In genomic region chr22:22030493-22031182, GRCh38 we compare ENCODE assay signal across 9 cellular contexts. TPM values are rescaled to one million over a fixed set of nuclear protein-coding genes. Genes with fewer than 3 reads are reported as not detected.
DNase-seq lines count a peak whose midpoint lies in the region; ATAC-seq, FAIRE-seq and TF ChIP-seq lines count a peak whose summit lies in the region.
"Had no signal": no experiment of that assay in that cellular context is flagged by ENCODE, and none has a peak within 500 bp of the region (broad histone marks: within the 10 kb centered on the region; RNA-seq: fewer than 3 reads in every experiment).

No MANE protein-coding gene starts in this region.

- RAD21 ChIA-PET in HCT116 (lab: Charles Lee; ENCODE audit: low non-redundant PET in 1 of 2, low total read pairs in 2 of 2, uncharacterized antibody in 2 of 2, unreplicated experiment in 2 of 2) = no interaction called here

- H3K4me1 ChIP-seq in HCT116 (ENCODE audit: control insufficient read depth in 1 of 2, insufficient read depth in 2 of 2, low read length in 2 of 2) (no peaks in the 10 kb centered on the region), SJCRH30 (no peaks in the 10 kb centered on the region), keratinocyte (ENCODE audit: control insufficient read depth, extremely low read depth, insufficient read depth, low read length) (no peaks in the 10 kb centered on the region), kidney (ENCODE audit: control insufficient read depth in 1 of 2, insufficient read depth in 1 of 2, low read depth in 1 of 2, low read length in 2 of 2) (no peaks in the 10 kb centered on the region)
- H3K4me1 ChIP-seq: pancreas had no signal

- no peak overlapping the region for H3K27ac ChIP-seq in HCT116 (ENCODE audit: low read depth, low read length)
- H3K27ac ChIP-seq in SJCRH30 = no peak overlapping the region
- H3K27ac ChIP-seq in keratinocyte (ENCODE audit: control insufficient read depth, insufficient read depth, low read length) = no peak overlapping the region
- no peak overlapping the region for H3K27ac ChIP-seq in kidney (ENCODE audit: low read depth in 2 of 2, low read length in 2 of 2)
- H3K27ac ChIP-seq: pancreas had no signal

- H3K9me2 ChIP-seq in HCT116 (ENCODE audit: insufficient read depth) = no peaks in the 10 kb centered on the region

- H2AFZ ChIP-seq in HCT116 (ENCODE audit: low read depth, low read length, poor library complexity, severe bottlenecking) (no peak overlapping the region), keratinocyte (ENCODE audit: control insufficient read depth, low read length) (no peak overlapping the region)

- no peak for DNase-seq in HCT116 (ENCODE audit: low read depth, low spot score)
- peak; percentile 12 to 34 for DNase-seq in SJCRH30
- DNase-seq in keratinocyte (ENCODE audit: low read depth, low spot score) = no peak
- no peak for DNase-seq in NCI-H1436 (lab: John Stamatoyannopoulos, UW)
- DNase-seq in kidney = no peak
- no peak for DNase-seq in NCI-H510A treated with DMSO at 0.1 percent for 48 hours (lab: John Stamatoyannopoulos, UW)
- DNase-seq: pancreas had no signal

- BruUV-seq in HCT116 (replicated peaks; lab: Mats Ljungman, UMichigan) = no TSS peak

- POLR2A ChIA-PET in HCT116 (lab: Charles Lee) = no interaction called here

- no peaks in the 10 kb centered on the region for H3K79me2 ChIP-seq in HCT116 (ENCODE audit: insufficient read depth, low read length)
- no peaks in the 10 kb centered on the region for H3K79me2 ChIP-seq in keratinocyte (ENCODE audit: control insufficient read depth, insufficient read depth, low read length)

- peak; percentile 50 for TF ChIP-seq RAD21 in HCT116 (IDR thresholded peaks at IDR 0.05; ENCODE audit: low read depth)

- peak; percentile 32 to 46 (median 39); a peak in 4 of 6 replicates for TF ChIP-seq CTCF in HCT116 (IDR thresholded peaks at IDR 0.05 in 2 of 3, conservative IDR thresholded peaks at IDR 0.05 in 1 of 3; ENCODE audit: borderline replicate concordance in 1 of 3, insufficient read depth in 1 of 3, low read depth in 2 of 3, low read length in 2 of 3)
- TF ChIP-seq CTCF in keratinocyte (optimal IDR thresholded peaks at IDR 0.05 in 1 of 3, IDR thresholded peaks at IDR 0.05 in 1 of 3, conservative IDR thresholded peaks at IDR 0.05 in 1 of 3; ENCODE audit: extremely low read depth in 1 of 3, insufficient read depth in 2 of 3, low read length in 3 of 3) = peak; percentile 25 to 68 (median 62)
- TF ChIP-seq CTCF in kidney (IDR thresholded peaks at IDR 0.05; ENCODE audit: borderline replicate concordance, extremely low read depth, insufficient read depth) = no peak

- ATAC-seq in GM18505 (IDR thresholded peaks at IDR 0.05; ENCODE audit: unreplicated experiment) (peak; percentile 55), HCT116 (peak; percentile 73), HG02571 (IDR thresholded peaks at IDR 0.05; ENCODE audit: unreplicated experiment) (no peak)

- no peaks in the 10 kb centered on the region for H4K20me1 ChIP-seq in HCT116 (ENCODE audit: insufficient read depth)
- no peaks in the 10 kb centered on the region for H4K20me1 ChIP-seq in keratinocyte (ENCODE audit: control insufficient read depth, extremely low read depth, insufficient read depth, low read length)

- CTCF ChIA-PET in HCT116 (lab: Charles Lee) = interaction anchor here (0.9 kb wide), 1 partner anchor 176 kb away, joined by 3 read pairs; no protein-coding TSS in a partner anchor

- H3K4me2 ChIP-seq in HCT116 (ENCODE audit: low read length) (no peak overlapping the region), keratinocyte (ENCODE audit: control insufficient read depth, extremely low read depth, insufficient read depth, low read depth, low read length) (no peak overlapping the region)

- H3K9ac ChIP-seq in HCT116 (ENCODE audit: low read length) (no peak overlapping the region), keratinocyte (ENCODE audit: control insufficient read depth, extremely low read depth, insufficient read depth, low read length) (no peak overlapping the region), kidney (ENCODE audit: low read length in 2 of 2) (no peak overlapping the region)

- FAIRE-seq in keratinocyte (lab: Jason Lieb, UNC) (no peak), kidney (lab: Jason Lieb, UNC) (no peak)
- FAIRE-seq: pancreas had no signal

- H3K4me3 ChIP-seq in HCT116 (replicated peaks in 1 of 2; ENCODE audit: low read depth in 1 of 2, low read length in 2 of 2) (no peak overlapping the region), SJCRH30 (no peak overlapping the region), keratinocyte (ENCODE audit: control insufficient read depth in 2 of 3, extremely low read depth in 1 of 3, insufficient read depth in 2 of 3, low read depth in 1 of 3, low read length in 3 of 3) (no peak overlapping the region), kidney (ENCODE audit: low read length in 2 of 2) (no peak overlapping the region)
- H3K4me3 ChIP-seq: pancreas had no signal

- dilution Hi-C loops in keratinocyte (cut with MboI; ENCODE audit: extremely low pct_ligation_motif_present, low sequenced_read_pairs) = no loop called here

- no peaks in the 10 kb centered on the region for H3K36me3 ChIP-seq in HCT116 (ENCODE audit: control insufficient read depth in 1 of 2, insufficient read depth in 2 of 2, low read length in 2 of 2)
- H3K36me3 ChIP-seq in SJCRH30 = no peaks in the 10 kb centered on the region
- H3K36me3 ChIP-seq in keratinocyte (ENCODE audit: control insufficient read depth in 2 of 2, extremely low read depth in 1 of 2, insufficient read depth in 2 of 2, low read length in 2 of 2) = no peaks in the 10 kb centered on the region
- H3K36me3 ChIP-seq in kidney (ENCODE audit: control insufficient read depth in 1 of 2, insufficient read depth in 2 of 2, low read length in 2 of 2) = no peaks in the 10 kb centered on the region
- H3K36me3 ChIP-seq: pancreas had no signal

- TF ChIP-seq POLR2A in GM18505 (IDR thresholded peaks at IDR 0.05; ENCODE audit: borderline replicate concordance, extremely low read depth, insufficient read depth, insufficient read length) = peak; percentile 95
- no peak for TF ChIP-seq POLR2A in HCT116 (IDR thresholded peaks at IDR 0.05; ENCODE audit: borderline replicate concordance, extremely low read depth, insufficient read depth, insufficient read length)

- no peaks in the 10 kb centered on the region for H3K9me3 ChIP-seq in HCT116 (ENCODE audit: control insufficient read depth in 1 of 2, insufficient read depth in 1 of 2, low read depth in 1 of 2, low read length in 2 of 2)
- H3K9me3 ChIP-seq in SJCRH30 (replicated peaks) = no peaks in the 10 kb centered on the region
- no peaks in the 10 kb centered on the region for H3K9me3 ChIP-seq in keratinocyte (ENCODE audit: control insufficient read depth, low read depth, low read length)
- no peaks in the 10 kb centered on the region for H3K9me3 ChIP-seq in kidney (ENCODE audit: control insufficient read depth in 1 of 2, low read length in 2 of 2)
- H3K9me3 ChIP-seq: pancreas had no signal

- H3K27me3 ChIP-seq in HCT116 (ENCODE audit: insufficient read depth, low read length) (no peaks in the 10 kb centered on the region), SJCRH30 (0 out of 2 replicates have a peak, but pooled peaks cover 7% of the 10 kb centered on the region), keratinocyte (ENCODE audit: control insufficient read depth, extremely low read depth, insufficient read depth, low read length) (peaks cover 5% of the 10 kb centered on the region)
- H3K27me3 ChIP-seq: pancreas had no signal

- H3K9me1 ChIP-seq in keratinocyte (ENCODE audit: control insufficient read depth, extremely low read depth, insufficient read depth, low read length) = no peaks in the 10 kb centered on the region

- intact Hi-C loops in HCT116 (cut with micrococcal nuclease) = no loop called here
- intact Hi-C loops in kidney (cut with DNase I) = no loop called here

TF ChIP-seq in HCT116, 20 proteins besides CTCF, POLR2A, EP300 and RAD21 (continues in another document):
- TF ChIP-seq POLR2AphosphoS5 (IDR thresholded peaks at IDR 0.05; ENCODE audit: low read depth, low read length) = no peak
- TF ChIP-seq ATF3 (IDR thresholded peaks at IDR 0.05) = no peak
- TF ChIP-seq EZH2phosphoT487 (IDR thresholded peaks at IDR 0.05; ENCODE audit: borderline replicate concordance) = no peak
- TF ChIP-seq JUND (IDR thresholded peaks at IDR 0.05) = no peak
- no peak for TF ChIP-seq MAX (IDR thresholded peaks at IDR 0.05)
- TF ChIP-seq ELF1 (IDR thresholded peaks at IDR 0.05; ENCODE audit: borderline replicate concordance, low read depth) = no peak
- TF ChIP-seq CEBPB (IDR thresholded peaks at IDR 0.05; ENCODE audit: low read depth) = no peak
- TF ChIP-seq ZFX (IDR thresholded peaks at IDR 0.05) = no peak

RNA-seq across cellular contexts. Expression of gene TOP3B, which starts 48.1 kb away (rescaled TPM):
- 50.1 TPM for total RNA-seq in HCT116 (2021; ENCODE audit: unreplicated experiment)
- 33.1 and 36.8 TPM in 2 replicates for polyA plus RNA-seq in HCT116 (2012)
- total RNA-seq in SJCRH30 (2014; rRNA removed; shearing (Covaris generic)) = 28.5 and 33.8 TPM in 2 replicates
- polyA plus RNA-seq in keratinocyte = 13.8 to 14.8 TPM (median 13.9 TPM) in 3 replicates
- 10.8 TPM for polyA plus RNA-seq in keratinocyte (2011; ENCODE audit: low read depth)
- polyA plus RNA-seq in keratinocyte (2011; cell fraction: cytosol; rRNA removed) = 4.6 and 7.0 TPM in 2 replicates
- 59.0 and 81.0 TPM in 2 replicates for polyA plus RNA-seq in keratinocyte (2011; cell fraction: nucleus; rRNA removed)
- 19.8 and 26.6 TPM in 2 replicates for polyA plus RNA-seq in keratinocyte (2012; ENCODE audit: low replicate concordance)
- polyA minus RNA-seq in keratinocyte = 17.4 to 39.6 TPM (median 24.1 TPM) in 3 replicates
- polyA minus RNA-seq in keratinocyte (2011; cell fraction: cytosol; rRNA and poly(A)+ RNA removed) = 4.4 TPM
- polyA minus RNA-seq in keratinocyte (2011; cell fraction: nucleus; rRNA and poly(A)+ RNA removed) = 29.4 and 30.1 TPM in 2 replicates
- 26.7 TPM for total RNA-seq in kidney
- polyA plus RNA-seq in kidney (ENCODE audit: insufficient read depth, low read depth, low replicate concordance) = 8.1 TPM

Comparison
In these comparisons a context has a peak if more than half of its experiments do, and no peak if none do; other contexts are left out.
1. DNase-seq: peak in SJCRH30 (2 of 2); none in HCT116 (single experiment), keratinocyte (single experiment), NCI-H1436 (single experiment), kidney (single experiment) and NCI-H510A treated with DMSO at 0.1 percent for 48 hours (single experiment).